In the genomic region with DNA sequence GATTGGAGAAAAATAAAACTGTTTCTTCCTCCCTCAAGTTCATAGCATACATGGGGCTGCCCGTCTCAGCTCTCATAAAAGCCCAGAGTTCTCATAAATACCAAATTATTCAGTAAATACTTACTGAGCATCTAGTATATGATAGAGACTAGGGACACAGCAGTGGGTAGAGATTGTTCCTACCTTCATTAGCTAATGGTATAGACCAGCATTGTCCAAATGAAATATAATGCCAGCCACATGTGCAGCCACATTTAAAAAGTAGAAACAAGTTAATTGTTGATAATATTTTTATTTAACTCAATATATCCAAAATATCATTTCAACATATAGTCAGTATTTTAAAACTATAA, we compare ENCODE assay signal across 2 cellular contexts.
TF ChIP-seq lines count a peak whose summit lies in the region.

No MANE protein-coding gene starts in this region.

TF ChIP-seq in SK-N-SH, 30 proteins besides CTCF, POLR2A, EP300 and RAD21:
- TF ChIP-seq SIN3A (IDR thresholded peaks at IDR 0.05; ENCODE audit: borderline replicate concordance, low read depth, low read length) = no peak
- no peak for TF ChIP-seq TAF1 (IDR thresholded peaks at IDR 0.05; ENCODE audit: borderline replicate concordance, low read depth, low read length)
- no peak for TF ChIP-seq MAX (IDR thresholded peaks at IDR 0.05; ENCODE audit: low read depth)
- TF ChIP-seq, protein P1, sequence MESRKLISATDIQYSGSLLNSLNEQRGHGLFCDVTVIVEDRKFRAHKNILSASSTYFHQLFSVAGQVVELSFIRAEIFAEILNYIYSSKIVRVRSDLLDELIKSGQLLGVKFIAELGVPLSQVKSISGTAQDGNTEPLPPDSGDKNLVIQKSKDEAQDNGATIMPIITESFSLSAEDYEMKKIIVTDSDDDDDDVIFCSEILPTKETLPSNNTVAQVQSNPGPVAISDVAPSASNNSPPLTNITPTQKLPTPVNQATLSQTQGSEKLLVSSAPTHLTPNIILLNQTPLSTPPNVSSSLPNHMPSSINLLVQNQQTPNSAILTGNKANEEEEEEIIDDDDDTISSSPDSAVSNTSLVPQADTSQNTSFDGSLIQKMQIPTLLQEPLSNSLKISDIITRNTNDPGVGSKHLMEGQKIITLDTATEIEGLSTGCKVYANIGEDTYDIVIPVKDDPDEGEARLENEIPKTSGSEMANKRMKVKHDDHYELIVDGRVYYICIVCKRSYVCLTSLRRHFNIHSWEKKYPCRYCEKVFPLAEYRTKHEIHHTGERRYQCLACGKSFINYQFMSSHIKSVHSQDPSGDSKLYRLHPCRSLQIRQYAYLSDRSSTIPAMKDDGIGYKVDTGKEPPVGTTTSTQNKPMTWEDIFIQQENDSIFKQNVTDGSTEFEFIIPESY (IDR thresholded peaks at IDR 0.05; ENCODE audit: borderline replicate concordance, low read depth) = no peak
- no peak for TF ChIP-seq YY1 (IDR thresholded peaks at IDR 0.05; ENCODE audit: low read depth)
- TF ChIP-seq, protein P2, sequence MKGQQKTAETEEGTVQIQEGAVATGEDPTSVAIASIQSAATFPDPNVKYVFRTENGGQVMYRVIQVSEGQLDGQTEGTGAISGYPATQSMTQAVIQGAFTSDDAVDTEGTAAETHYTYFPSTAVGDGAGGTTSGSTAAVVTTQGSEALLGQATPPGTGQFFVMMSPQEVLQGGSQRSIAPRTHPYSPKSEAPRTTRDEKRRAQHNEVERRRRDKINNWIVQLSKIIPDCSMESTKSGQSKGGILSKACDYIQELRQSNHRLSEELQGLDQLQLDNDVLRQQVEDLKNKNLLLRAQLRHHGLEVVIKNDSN (IDR thresholded peaks at IDR 0.05; ENCODE audit: borderline replicate concordance, low read depth) = no peak
- no peak for TF ChIP-seq NRF1 (IDR thresholded peaks at IDR 0.05; ENCODE audit: low read depth, low read length)
- no peak for TF ChIP-seq POLR2AphosphoS5 (IDR thresholded peaks at IDR 0.05; ENCODE audit: low read depth, low read length)
- no peak for TF ChIP-seq CHD2 (IDR thresholded peaks at IDR 0.05; ENCODE audit: low read length, partially characterized antibody)
- TF ChIP-seq USF2 (IDR thresholded peaks at IDR 0.05; ENCODE audit: borderline replicate concordance, low read depth, low read length) = no peak
- TF ChIP-seq ELF1 (IDR thresholded peaks at IDR 0.05) = no peak
- no peak for TF ChIP-seq RXRA (IDR thresholded peaks at IDR 0.05; ENCODE audit: borderline replicate concordance, low read depth)
- no peak for TF ChIP-seq TCF12 (IDR thresholded peaks at IDR 0.05)
TF ChIP-seq in SK-N-SH: peak in this region for 0.

TF ChIP-seq in SK-N-SH treated with all-trans-retinoic acid at 6 μM for 48 hours, 23 proteins besides CTCF, POLR2A, EP300 and RAD21:
- TF ChIP-seq ZNF70 (CRISPR knock-in tag; IDR thresholded peaks at IDR 0.05) = no peak
- no peak for TF ChIP-seq GLIS3 (CRISPR knock-in tag; IDR thresholded peaks at IDR 0.05)
- TF ChIP-seq SNAI2 (CRISPR knock-in tag; IDR thresholded peaks at IDR 0.05) = no peak
- TF ChIP-seq ZNF8 (CRISPR knock-in tag; IDR thresholded peaks at IDR 0.05) = no peak
- no peak for TF ChIP-seq ZNF565 (CRISPR knock-in tag; conservative IDR thresholded peaks at IDR 0.05; ENCODE audit: low read depth)
- TF ChIP-seq PPARA (CRISPR knock-in tag; IDR thresholded peaks at IDR 0.05; ENCODE audit: borderline replicate concordance) = no peak
- TF ChIP-seq, protein P3, sequence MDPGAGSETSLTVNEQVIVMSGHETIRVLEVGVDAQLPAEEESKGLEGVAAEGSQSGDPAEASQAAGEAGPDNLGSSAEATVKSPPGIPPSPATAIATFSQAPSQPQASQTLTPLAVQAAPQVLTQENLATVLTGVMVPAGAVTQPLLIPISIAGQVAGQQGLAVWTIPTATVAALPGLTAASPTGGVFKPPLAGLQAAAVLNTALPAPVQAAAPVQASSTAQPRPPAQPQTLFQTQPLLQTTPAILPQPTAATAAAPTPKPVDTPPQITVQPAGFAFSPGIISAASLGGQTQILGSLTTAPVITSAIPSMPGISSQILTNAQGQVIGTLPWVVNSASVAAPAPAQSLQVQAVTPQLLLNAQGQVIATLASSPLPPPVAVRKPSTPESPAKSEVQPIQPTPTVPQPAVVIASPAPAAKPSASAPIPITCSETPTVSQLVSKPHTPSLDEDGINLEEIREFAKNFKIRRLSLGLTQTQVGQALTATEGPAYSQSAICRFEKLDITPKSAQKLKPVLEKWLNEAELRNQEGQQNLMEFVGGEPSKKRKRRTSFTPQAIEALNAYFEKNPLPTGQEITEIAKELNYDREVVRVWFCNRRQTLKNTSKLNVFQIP (CRISPR knock-in tag; IDR thresholded peaks at IDR 0.05; ENCODE audit: borderline replicate concordance, low read depth) = no peak
- no peak for TF ChIP-seq ARNTL (CRISPR knock-in tag; IDR thresholded peaks at IDR 0.05; ENCODE audit: borderline replicate concordance, low read depth)
- TF ChIP-seq ZFP3 (CRISPR knock-in tag; IDR thresholded peaks at IDR 0.05) = no peak
- no peak for TF ChIP-seq RARB (CRISPR knock-in tag; IDR thresholded peaks at IDR 0.05)
- TF ChIP-seq, protein P4, sequence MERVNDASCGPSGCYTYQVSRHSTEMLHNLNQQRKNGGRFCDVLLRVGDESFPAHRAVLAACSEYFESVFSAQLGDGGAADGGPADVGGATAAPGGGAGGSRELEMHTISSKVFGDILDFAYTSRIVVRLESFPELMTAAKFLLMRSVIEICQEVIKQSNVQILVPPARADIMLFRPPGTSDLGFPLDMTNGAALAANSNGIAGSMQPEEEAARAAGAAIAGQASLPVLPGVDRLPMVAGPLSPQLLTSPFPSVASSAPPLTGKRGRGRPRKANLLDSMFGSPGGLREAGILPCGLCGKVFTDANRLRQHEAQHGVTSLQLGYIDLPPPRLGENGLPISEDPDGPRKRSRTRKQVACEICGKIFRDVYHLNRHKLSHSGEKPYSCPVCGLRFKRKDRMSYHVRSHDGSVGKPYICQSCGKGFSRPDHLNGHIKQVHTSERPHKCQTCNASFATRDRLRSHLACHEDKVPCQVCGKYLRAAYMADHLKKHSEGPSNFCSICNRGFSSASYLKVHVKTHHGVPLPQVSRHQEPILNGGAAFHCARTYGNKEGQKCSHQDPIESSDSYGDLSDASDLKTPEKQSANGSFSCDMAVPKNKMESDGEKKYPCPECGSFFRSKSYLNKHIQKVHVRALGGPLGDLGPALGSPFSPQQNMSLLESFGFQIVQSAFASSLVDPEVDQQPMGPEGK (CRISPR knock-in tag; IDR thresholded peaks at IDR 0.05; ENCODE audit: borderline replicate concordance) = no peak
